26 cellular contexts compared by ENCODE assay signal in the genomic region with DNA sequence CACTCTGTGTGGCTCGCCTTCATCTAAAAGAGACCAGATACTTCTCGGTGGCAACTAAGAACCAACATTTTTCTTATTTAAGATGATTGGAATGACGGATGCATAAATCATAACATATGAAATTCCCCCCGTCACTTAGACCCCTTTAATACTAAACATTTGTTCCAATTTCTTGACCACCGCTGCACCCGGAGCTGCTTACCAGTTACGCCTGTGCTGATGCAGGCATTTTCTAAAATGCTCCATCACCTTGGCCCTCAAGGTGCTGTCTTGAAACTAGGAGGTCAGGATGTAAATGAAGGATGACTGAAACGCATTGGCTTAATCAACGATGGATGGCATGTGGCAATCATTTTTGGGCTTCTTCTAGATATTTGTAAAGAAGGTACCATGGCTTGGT.
"Had no signal": no experiment of that assay in that cellular context is flagged by ENCODE, and none has a peak within 500 bp of the region (broad histone marks: within the 10 kb centered on the region; RNA-seq: fewer than 3 reads in every experiment).

No MANE protein-coding gene starts in this region.

- H3K4me3 ChIP-seq: gastrocnemius medialis, right lobe of liver, stomach, thyroid gland, vagina had no signal

- H3K4me1 ChIP-seq: gastrocnemius medialis, parathyroid adenoma, right lobe of liver, thyroid gland, vagina had no signal

- H3K4me3 Mint-ChIP-seq: dendritic cell treated with granulocyte-macrophage colony-stimulating factor and Interleukin-4, amounts not matched to agents 40 ng/mL and 50 ng/mL, for 4 days; endodermal cell; naive thymus-derived CD8-positive, alpha-beta T cell; neural crest cell had no signal

- H3K36me3 ChIP-seq: gastrocnemius medialis, neutrophil, right lobe of liver, stomach, thyroid gland, vagina had no signal

- H3K27me3 ChIP-seq: right lobe of liver, thyroid gland, vagina had no signal

- DNase-seq: effector CD8-positive, alpha-beta T cell; foreskin fibroblast; gastrocnemius medialis; kidney glomerular epithelial cell; mammary epithelial cell; mesendoderm; naive thymus-derived CD8-positive, alpha-beta T cell; small intestine; stimulated activated CD4-positive, alpha-beta T cell treated with anti-CD3 and anti-CD28 coated beads, Interleukin-12 subunit alpha, Interleukin-12 subunit beta, amount 100 ng/mL, for 4 hours; stimulated activated CD4-positive, alpha-beta T cell treated with anti-CD3 and anti-CD28 coated beads, Interleukin-1b, Interleukin-23, amount 100 ng/mL, for 48 hours; stimulated activated CD4-positive, alpha-beta T cell treated with anti-CD3 and anti-CD28 coated beads, Interleukin-4, amount 100 ng/mL, for 1 hour; stimulated activated CD8-positive, alpha-beta memory T cell treated with anti-CD3 and anti-CD28 coated beads, Interleukin-4, amount 100 ng/mL, for 48 hours; stimulated activated naive CD4-positive, alpha-beta T cell; stomach; thyroid gland; trophoblast cell had no signal

- ATAC-seq: esophagus mucosa; gastrocnemius medialis; naive thymus-derived CD8-positive, alpha-beta T cell; right lobe of liver had no signal

- H3K27ac ChIP-seq: epithelial cell of prostate, gastrocnemius medialis, neutrophil, parathyroid adenoma, right lobe of liver, stomach, thyroid gland, vagina had no signal

- H3K9me3 Mint-ChIP-seq: dendritic cell treated with granulocyte-macrophage colony-stimulating factor and Interleukin-4, amounts not matched to agents 40 ng/mL and 50 ng/mL, for 4 days; endodermal cell; neural crest cell had no signal

- H3K27me3 Mint-ChIP-seq: dendritic cell treated with granulocyte-macrophage colony-stimulating factor and Interleukin-4, amounts not matched to agents 40 ng/mL and 50 ng/mL, for 4 days had no signal

- H3K27ac Mint-ChIP-seq: dendritic cell treated with granulocyte-macrophage colony-stimulating factor and Interleukin-4, amounts not matched to agents 40 ng/mL and 50 ng/mL, for 4 days; endodermal cell; naive thymus-derived CD8-positive, alpha-beta T cell; progenitor cell of endocrine pancreas had no signal

- H3K4me1 Mint-ChIP-seq: neural crest cell had no signal

- H3K9me3 ChIP-seq: gastrocnemius medialis, neutrophil, right lobe of liver, thyroid gland, vagina had no signal
